8 cellular contexts compared by ENCODE assay signal in the genomic region with DNA sequence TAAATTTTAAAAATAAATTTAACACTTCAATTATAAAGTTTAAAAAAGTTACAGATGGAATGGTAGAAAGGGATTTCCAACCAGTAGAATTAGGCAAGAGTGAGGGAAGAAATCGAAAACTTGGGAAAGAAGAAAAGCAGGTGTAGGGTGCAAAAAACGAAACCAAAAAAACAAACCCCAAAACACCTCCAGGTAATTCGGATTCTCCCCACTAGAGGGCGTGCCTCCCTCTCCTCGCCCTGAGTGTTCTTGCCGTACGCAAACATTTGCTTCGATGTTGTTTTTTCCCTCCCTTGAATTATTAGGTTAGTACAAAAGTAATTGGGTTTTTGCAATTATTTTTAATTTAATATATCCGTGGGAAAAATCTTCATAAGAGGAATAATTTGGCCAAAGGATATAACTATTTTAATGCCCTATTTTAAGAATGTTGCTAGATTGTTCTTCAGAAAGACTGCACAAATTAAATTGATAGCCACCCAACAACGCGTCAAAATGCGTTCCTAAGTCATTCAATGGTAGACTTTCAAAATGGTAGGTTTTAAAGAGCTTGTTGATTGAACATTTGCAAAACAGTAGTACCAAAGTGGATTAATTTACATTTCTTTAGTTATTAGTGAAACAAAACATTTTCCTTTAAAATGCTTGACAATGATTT.
DNase-seq lines count a peak whose midpoint lies in the region; ATAC-seq, FAIRE-seq and TF ChIP-seq lines count a peak whose summit lies in the region.

No MANE protein-coding gene starts in this region.

- no peak for TF ChIP-seq POLR2A in uterus (IDR thresholded peaks at IDR 0.05)

- H3K9me3 ChIP-seq in left ventricle myocardium inferior (replicated peaks) (no peaks in the 10 kb centered on the region), uterus (no peaks in the 10 kb centered on the region)

- intact Hi-C loops in left ventricle myocardium inferior (cut with micrococcal nuclease), result no loop called here
- intact Hi-C loops in uterus (cut with DNase I; ENCODE audit: low total_unique reads), result loop anchor here (10.0 kb wide), 1 partner anchor 156 kb away; no protein-coding TSS in a partner anchor

- peak; percentile 89 for TF ChIP-seq CTCF in D721Med (IDR thresholded peaks at IDR 0.05; ENCODE audit: insufficient read depth, missing control alignments)
- peak; percentile 94 for TF ChIP-seq CTCF in left ventricle myocardium inferior (IDR thresholded peaks at IDR 0.05; ENCODE audit: borderline replicate concordance)
- peak; percentile 73 to 94 (median 82) for TF ChIP-seq CTCF in uterus (IDR thresholded peaks at IDR 0.05)

- peak overlapping the region; percentile 68 for H3K4me3 ChIP-seq in left ventricle myocardium inferior
- peak overlapping the region; percentile 43 to 46 for H3K4me3 ChIP-seq in uterus

- no peaks in the 10 kb centered on the region for H3K36me3 Mint-ChIP-seq in activated naive CD8-positive, alpha-beta T cell treated with anti-CD3 and anti-CD28 coated beads, Interleukin-2, amount 10 ng/mL, durations not matched to agents 7 days and 5 days

- no peak overlapping the region for H3K27ac Mint-ChIP-seq in activated naive CD8-positive, alpha-beta T cell treated with anti-CD3 and anti-CD28 coated beads, Interleukin-2, amount 10 ng/mL, durations not matched to agents 7 days and 5 days

- no peaks in the 10 kb centered on the region for H3K9me3 Mint-ChIP-seq in activated naive CD8-positive, alpha-beta T cell treated with anti-CD3 and anti-CD28 coated beads, Interleukin-2, amount 10 ng/mL, durations not matched to agents 7 days and 5 days

- H3K4me1 ChIP-seq in left ventricle myocardium inferior (peaks cover 4% of the 10 kb centered on the region), uterus (no peaks in the 10 kb centered on the region)

- H3K4me1 Mint-ChIP-seq in activated naive CD8-positive, alpha-beta T cell treated with anti-CD3 and anti-CD28 coated beads, Interleukin-2, amount 10 ng/mL, durations not matched to agents 7 days and 5 days, result peaks cover 45% of the 10 kb centered on the region

- no peaks in the 10 kb centered on the region for H3K36me3 ChIP-seq in left ventricle myocardium inferior
- H3K36me3 ChIP-seq in uterus, result no peaks in the 10 kb centered on the region

- H3K27me3 Mint-ChIP-seq in activated naive CD8-positive, alpha-beta T cell treated with anti-CD3 and anti-CD28 coated beads, Interleukin-2, amount 10 ng/mL, durations not matched to agents 7 days and 5 days, result no peaks in the 10 kb centered on the region

- DNase-seq in D721Med (ENCODE audit: insufficient read length, low spot score) (no peak), Kasumi-1 (lab: John Stamatoyannopoulos, UW) (peak; percentile 28 to 36), SKM-1 treated with dmso at 0.1 percent for 144 hours (lab: John Stamatoyannopoulos, UW; ENCODE audit: unreplicated experiment) (peak; percentile 62), left ventricle myocardium inferior (peak; percentile 59), renal cortical epithelial cell (ENCODE audit: low read depth) (peak; percentile 32), uterus (peak; percentile 65 to 71)
- DNase-seq in activated naive CD8-positive, alpha-beta T cell treated with anti-CD3 and anti-CD28 coated beads, Interleukin-2, amount 10 ng/mL, durations not matched to agents 7 days and 5 days, result peak; percentile 78

- POLR2A ChIA-PET in activated naive CD8-positive, alpha-beta T cell treated with anti-CD3 and anti-CD28 coated beads, Interleukin-2, amount 10 ng/mL, durations not matched to agents 7 days and 5 days (lab: Charles Lee), result interaction anchor here (1.0 kb wide), 1 partner anchor 153 kb away, joined by 6 read pairs; no protein-coding TSS in a partner anchor

- H3K27ac ChIP-seq in left ventricle myocardium inferior (replicated peaks), result peak overlapping the region; percentile 84
- H3K27ac ChIP-seq in uterus, result peak overlapping the region; percentile 83 to 95

- FAIRE-seq in D721Med (lab: Jason Lieb, UNC), result no peak

- H3K4me3 Mint-ChIP-seq in activated naive CD8-positive, alpha-beta T cell treated with anti-CD3 and anti-CD28 coated beads, Interleukin-2, amount 10 ng/mL, durations not matched to agents 7 days and 5 days, result peak overlapping the region; percentile 87

- H3K27me3 ChIP-seq in left ventricle myocardium inferior (ENCODE audit: low read depth) (no peaks in the 10 kb centered on the region), uterus (no peaks in the 10 kb centered on the region)

- ATAC-seq in activated naive CD8-positive, alpha-beta T cell treated with anti-CD3 and anti-CD28 coated beads, Interleukin-2, amount 10 ng/mL, durations not matched to agents 7 days and 5 days (ENCODE audit: low read depth), result no peak
- ATAC-seq in HG02759 (IDR thresholded peaks at IDR 0.05; ENCODE audit: unreplicated experiment), result no peak
